ENCODE assay signal across 9 cellular contexts in the genomic region with DNA sequence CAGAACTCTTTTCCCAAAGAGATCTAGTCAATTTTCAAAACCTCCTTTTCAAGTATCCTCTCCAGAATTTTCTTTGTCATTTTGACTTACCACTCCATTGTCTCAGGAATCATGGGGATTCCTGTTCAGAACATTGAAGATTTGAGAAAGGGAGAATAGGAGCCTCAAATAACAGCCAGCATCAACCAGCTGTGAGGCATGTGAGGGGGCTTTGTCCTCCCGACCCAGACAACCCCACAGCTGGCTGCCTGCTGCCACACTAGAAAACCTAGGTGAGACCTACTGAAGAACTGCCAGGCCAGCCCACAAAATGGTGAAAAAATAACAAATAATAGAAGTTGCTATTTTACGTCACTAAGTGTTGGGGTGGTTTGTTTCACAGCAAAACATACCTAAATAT.
"Had no signal": no experiment of that assay in that cellular context is flagged by ENCODE, and none has a peak within 500 bp of the region (broad histone marks: within the 10 kb centered on the region; RNA-seq: fewer than 3 reads in every experiment).

No MANE protein-coding gene starts in this region.

- H3K9ac ChIP-seq: KMS-11 had no signal

- H3K4me3 ChIP-seq: K562 had no signal

- H3K4me2 ChIP-seq: KMS-11 had no signal

- H3K27ac Mint-ChIP-seq: IgD-negative memory B cell had no signal

- DNase-seq: IMR-90, KBM-7, KG1 had no signal

- H3K36me3 Mint-ChIP-seq: IgD-negative memory B cell had no signal

- H3K27ac ChIP-seq: HL-60, KMS-11 had no signal

- FAIRE-seq: HepG2, HTR-8/SVneo, K562 had no signal

- ATAC-seq: HepG2, K562 had no signal

- H3K4me3 Mint-ChIP-seq: IgD-negative memory B cell had no signal
